Comparison of ENCODE assay signal across 18 cellular contexts in genomic region chr17:58376472-58376921, GRCh38. TPM values are rescaled to one million over a fixed set of nuclear protein-coding genes. Genes with fewer than 3 reads are reported as not detected.
DNase-seq lines count a peak whose midpoint lies in the region; ATAC-seq and TF ChIP-seq lines count a peak whose summit lies in the region.
"Had no signal": no experiment of that assay in that cellular context is flagged by ENCODE, and none has a peak within 500 bp of the region (broad histone marks: within the 10 kb centered on the region; RNA-seq: fewer than 3 reads in every experiment).

No MANE protein-coding gene starts in this region.

- TF ChIP-seq RAD21 in Ishikawa (IDR thresholded peaks at IDR 0.05; ENCODE audit: low read depth), result no peak

- H3K36me3 ChIP-seq in lower lobe of right lung, result no peaks in the 10 kb centered on the region
- no peaks in the 10 kb centered on the region for H3K36me3 ChIP-seq in right atrium auricular region
- H3K36me3 ChIP-seq: gastrocnemius medialis, WERI-Rb-1 had no signal

- no peaks in the 10 kb centered on the region for H3K27me3 ChIP-seq in lower lobe of right lung (ENCODE audit: low read depth)
- H3K27me3 ChIP-seq in right atrium auricular region, result no peaks in the 10 kb centered on the region
- H3K27me3 ChIP-seq: gastrocnemius medialis had no signal

- H3K27me3 Mint-ChIP-seq in activated naive CD8-positive, alpha-beta T cell treated with anti-CD3 and anti-CD28 coated beads for 36 hours, result no peaks in the 10 kb centered on the region
- H3K27me3 Mint-ChIP-seq: activated CD4-positive, alpha-beta memory T cell treated with anti-CD3 and anti-CD28 coated beads for 36 hours; activated naive CD4-positive, alpha-beta T cell treated with anti-CD3 and anti-CD28 coated beads, Interleukin-2, amount 50 U/mL, for 24 hours; activated T-cell treated with anti-CD3 and anti-CD28 coated beads, Interleukin-2, amount 50 U/mL, for 24 hours; stimulated activated naive CD8-positive, alpha-beta T cell treated with anti-CD3 and anti-CD28 coated beads, Interleukin-15, amount 100 ng/mL, for 72 hours; T-cell had no signal

- H3K4me1 Mint-ChIP-seq in activated naive CD8-positive, alpha-beta T cell treated with anti-CD3 and anti-CD28 coated beads for 36 hours, result peaks cover 15% of the 10 kb centered on the region

- peak; percentile 51 to 72 for ATAC-seq in lower lobe of right lung
- ATAC-seq: gastrocnemius medialis; left ventricle myocardium superior; stimulated activated naive CD8-positive, alpha-beta T cell treated with anti-CD3 and anti-CD28 coated beads, Interleukin-15, amount 100 ng/mL, for 72 hours; T-cell had no signal

- no peaks in the 10 kb centered on the region for H3K9me3 ChIP-seq in lower lobe of right lung
- H3K9me3 ChIP-seq in right atrium auricular region, result no peaks in the 10 kb centered on the region
- H3K9me3 ChIP-seq: gastrocnemius medialis had no signal

- TF ChIP-seq EP300 in Ishikawa (IDR thresholded peaks at IDR 0.05; ENCODE audit: borderline replicate concordance), result no peak

- H3K4me3 ChIP-seq in lower lobe of right lung, result no peak overlapping the region
- no peak overlapping the region for H3K4me3 ChIP-seq in right atrium auricular region
- H3K4me3 ChIP-seq: gastrocnemius medialis had no signal

- peak overlapping the region; percentile 90 for H3K27ac ChIP-seq in VCaP
- H3K27ac ChIP-seq in lower lobe of right lung, result no peak overlapping the region
- H3K27ac ChIP-seq in right atrium auricular region, result no peak overlapping the region
- H3K27ac ChIP-seq: gastrocnemius medialis, WERI-Rb-1 had no signal

- H3K9me3 Mint-ChIP-seq in activated naive CD8-positive, alpha-beta T cell treated with anti-CD3 and anti-CD28 coated beads for 36 hours, result no peaks in the 10 kb centered on the region
- H3K9me3 Mint-ChIP-seq: activated CD4-positive, alpha-beta memory T cell treated with anti-CD3 and anti-CD28 coated beads for 36 hours; activated naive CD4-positive, alpha-beta T cell treated with anti-CD3 and anti-CD28 coated beads, Interleukin-2, amount 50 U/mL, for 24 hours; activated T-cell treated with anti-CD3 and anti-CD28 coated beads, Interleukin-2, amount 50 U/mL, for 24 hours; stimulated activated naive CD8-positive, alpha-beta T cell treated with anti-CD3 and anti-CD28 coated beads, Interleukin-15, amount 100 ng/mL, for 72 hours; T-cell had no signal

- no peak overlapping the region for H3K4me3 Mint-ChIP-seq in activated naive CD8-positive, alpha-beta T cell treated with anti-CD3 and anti-CD28 coated beads for 36 hours
- H3K4me3 Mint-ChIP-seq: activated CD4-positive, alpha-beta memory T cell treated with anti-CD3 and anti-CD28 coated beads for 36 hours; activated naive CD4-positive, alpha-beta T cell treated with anti-CD3 and anti-CD28 coated beads, Interleukin-2, amount 50 U/mL, for 24 hours; activated T-cell treated with anti-CD3 and anti-CD28 coated beads, Interleukin-2, amount 50 U/mL, for 24 hours; stimulated activated naive CD8-positive, alpha-beta T cell treated with anti-CD3 and anti-CD28 coated beads, Interleukin-15, amount 100 ng/mL, for 72 hours; T-cell had no signal

- no peak overlapping the region for H3K27ac Mint-ChIP-seq in activated naive CD8-positive, alpha-beta T cell treated with anti-CD3 and anti-CD28 coated beads for 36 hours
- H3K27ac Mint-ChIP-seq: activated CD4-positive, alpha-beta memory T cell treated with anti-CD3 and anti-CD28 coated beads for 36 hours; activated naive CD4-positive, alpha-beta T cell treated with anti-CD3 and anti-CD28 coated beads, Interleukin-2, amount 50 U/mL, for 24 hours; activated T-cell treated with anti-CD3 and anti-CD28 coated beads, Interleukin-2, amount 50 U/mL, for 24 hours; stimulated activated naive CD8-positive, alpha-beta T cell treated with anti-CD3 and anti-CD28 coated beads, Interleukin-15, amount 100 ng/mL, for 72 hours; T-cell had no signal

- peak; percentile 33 to 46 for DNase-seq in AML-193 (lab: John Stamatoyannopoulos, UW)
- DNase-seq in lower lobe of right lung, result no peak
- no peak for DNase-seq in central memory CD4-positive, alpha-beta T cell
- no peak for DNase-seq in right atrium auricular region (ENCODE audit: low spot score)
- DNase-seq in NCI-H2171 treated with DMSO at 0.1 percent for 48 hours (lab: John Stamatoyannopoulos, UW), result no peak
- DNase-seq in activated naive CD8-positive, alpha-beta T cell treated with anti-CD3 and anti-CD28 coated beads for 36 hours, result no peak
- DNase-seq: activated CD4-positive, alpha-beta memory T cell treated with anti-CD3 and anti-CD28 coated beads for 36 hours; activated T-cell treated with anti-CD3 and anti-CD28 coated beads, Interleukin-2, amount 50 U/mL, for 24 hours; cortex of kidney; gastrocnemius medialis; left ventricle myocardium superior; occipital lobe; stimulated activated naive CD8-positive, alpha-beta T cell treated with anti-CD3 and anti-CD28 coated beads, Interleukin-15, amount 100 ng/mL, for 72 hours; T-cell; WERI-Rb-1 had no signal

- H3K36me3 Mint-ChIP-seq in activated naive CD8-positive, alpha-beta T cell treated with anti-CD3 and anti-CD28 coated beads for 36 hours, result no peaks in the 10 kb centered on the region
- H3K36me3 Mint-ChIP-seq: activated CD4-positive, alpha-beta memory T cell treated with anti-CD3 and anti-CD28 coated beads for 36 hours; activated naive CD4-positive, alpha-beta T cell treated with anti-CD3 and anti-CD28 coated beads, Interleukin-2, amount 50 U/mL, for 24 hours had no signal

- TF ChIP-seq CTCF in VCaP (conservative IDR thresholded peaks at IDR 0.05) (no peak), lower lobe of right lung (IDR thresholded peaks at IDR 0.05) (no peak), right atrium auricular region (IDR thresholded peaks at IDR 0.05) (no peak)

- intact Hi-C loops in lower lobe of right lung (cut with DNase I), result no loop called here

- peaks cover 33% of the 10 kb centered on the region for H3K4me1 ChIP-seq in lower lobe of right lung
- H3K4me1 ChIP-seq in right atrium auricular region, result no peaks in the 10 kb centered on the region
- H3K4me1 ChIP-seq: gastrocnemius medialis had no signal

TF ChIP-seq in Ishikawa, 13 proteins besides CTCF, POLR2A, EP300 and RAD21:
- TF ChIP-seq NFIC (IDR thresholded peaks at IDR 0.05) (no peak), REST (IDR thresholded peaks at IDR 0.05; ENCODE audit: low read depth) (peak; percentile 13; the same call in 1 of the 2 replicates)
TF ChIP-seq in Ishikawa: peak in this region for 1.

RNA-seq across cellular contexts. Expression of gene SUPT4H1, which starts 24.5 kb away (rescaled TPM):
- 82.4 TPM for total RNA-seq in lower lobe of right lung
- total RNA-seq in right atrium auricular region, result 10 to 100 TPM; 50.0 to 51.4 TPM
- total RNA-seq in activated naive CD8-positive, alpha-beta T cell treated with anti-CD3 and anti-CD28 coated beads for 36 hours, result 100 to 1,000 TPM; 136 to 139 TPM

RNA-seq across cellular contexts. Expression of gene RNF43, which starts 40.8 kb away (rescaled TPM):
- total RNA-seq in lower lobe of right lung (9.7 TPM), right atrium auricular region (1 to 10 TPM; 4.4 to 5.5 TPM)
- under 1 TPM; 0.41 to 0.48 TPM for total RNA-seq in activated naive CD8-positive, alpha-beta T cell treated with anti-CD3 and anti-CD28 coated beads for 36 hours

RNA-seq across cellular contexts. Expression of gene TSPOAP1, which starts 47.9 kb away (rescaled TPM):
- total RNA-seq in lower lobe of right lung (20.2 TPM), right atrium auricular region (1 to 10 TPM; 6.1 to 8.5 TPM)
- 10 to 100 TPM; 13.7 to 15.4 TPM for total RNA-seq in activated naive CD8-positive, alpha-beta T cell treated with anti-CD3 and anti-CD28 coated beads for 36 hours

Comparison
In these comparisons a context has a peak if more than half of its experiments do, and no peak if none do; other contexts are left out.
1. DNase-seq: peak in AML-193 (2 of 2); none in lower lobe of right lung (single experiment), central memory CD4-positive, alpha-beta T cell (single experiment), right atrium auricular region (single experiment), NCI-H2171 treated with DMSO at 0.1 percent for 48 hours (single experiment) and activated naive CD8-positive, alpha-beta T cell treated with anti-CD3 and anti-CD28 coated beads for 36 hours (single experiment).